ENCODE assay signal across 8 cellular contexts in the genomic region with DNA sequence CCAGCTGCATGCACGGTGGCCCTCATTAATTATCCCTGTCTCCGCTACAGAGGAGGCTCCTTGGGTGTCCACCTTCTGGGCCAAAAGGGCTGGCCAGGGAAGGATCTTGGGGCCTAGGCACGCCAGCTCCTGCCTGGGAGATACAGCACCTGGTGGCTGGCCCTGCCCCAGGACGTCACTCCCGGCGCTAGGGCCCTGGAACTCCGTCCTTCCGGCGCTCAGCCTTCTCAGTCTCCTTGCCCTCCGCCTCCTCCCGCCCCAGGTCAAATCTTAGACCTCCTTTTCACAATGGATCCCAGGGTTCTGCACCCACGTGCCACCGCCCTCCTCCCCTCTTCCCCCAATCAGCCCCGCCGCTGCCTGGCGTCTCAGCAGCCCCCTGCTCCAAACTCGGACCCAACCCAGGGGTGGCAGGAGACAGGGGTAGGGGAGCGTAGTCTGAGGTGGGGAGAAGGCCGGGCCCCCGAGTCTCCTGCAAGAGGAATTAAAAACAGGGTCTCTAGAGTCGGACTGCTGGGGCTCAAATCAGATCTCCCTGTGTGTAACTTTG. TPM values are rescaled to one million over a fixed set of nuclear protein-coding genes. Genes with fewer than 3 reads are reported as not detected.
DNase-seq lines count a peak whose midpoint lies in the region; ATAC-seq, FAIRE-seq and TF ChIP-seq lines count a peak whose summit lies in the region.

No MANE protein-coding gene starts in this region.

- peaks cover 35% of the 10 kb centered on the region for H3K4me1 ChIP-seq in NT2/D1 (ENCODE audit: insufficient read depth, insufficient read length)
- peaks cover 7 to 67% (median 60%) of the 10 kb centered on the region in 5 donors for H3K4me1 ChIP-seq in subcutaneous abdominal adipose tissue (ENCODE audit: control insufficient read depth in 5 of 5, insufficient read depth in 5 of 5, low read length in 5 of 5)

- DNase-seq in 8988T (peak; percentile 94), GM12892 (ENCODE audit: insufficient read length) (peak; percentile 73), NT2/D1 (ENCODE audit: low read depth, low spot score) (no peak), fibroblast of mammary gland (ENCODE audit: low read depth) (peak; percentile 51)
- peak; percentile 21 to 23 for DNase-seq in activated T-helper 1 cell treated with anti-CD3 and anti-CD28 coated beads, Interleukin-2, amount 50 U/mL, for 16 hours (ENCODE audit: low read depth in 1 of 2, low spot score in 1 of 2)
- peak; percentile 17 to 74 (median 36) for DNase-seq in naive thymus-derived CD8-positive, alpha-beta T cell

- POLR2A ChIA-PET in naive thymus-derived CD8-positive, alpha-beta T cell (lab: Charles Lee) = interaction anchor here (0.8 to 2.6 kb wide), 7 partner anchors 10 to 549 kb away, joined by 3 to 18 read pairs (median 4); a partner anchor contains a TSS

- H3K9me3 Mint-ChIP-seq in naive thymus-derived CD8-positive, alpha-beta T cell = no peaks in the 10 kb centered on the region

- peaks cover 45% of the 10 kb centered on the region for H3K36me3 ChIP-seq in NT2/D1 (ENCODE audit: insufficient read depth, insufficient read length, low read length)
- no peaks in the 10 kb centered on the region for H3K36me3 ChIP-seq in subcutaneous abdominal adipose tissue (ENCODE audit: control insufficient read depth in 5 of 5, insufficient read depth in 5 of 5, low read length in 5 of 5)

- H3K27me3 ChIP-seq in NT2/D1 (ENCODE audit: insufficient read depth, insufficient read length) = no peaks in the 10 kb centered on the region
- H3K27me3 ChIP-seq in subcutaneous abdominal adipose tissue (ENCODE audit: control insufficient read depth in 5 of 5, insufficient read depth in 4 of 5, low read length in 5 of 5) = no peaks in the 10 kb centered on the region

- peak overlapping the region; percentile 91 for H3K4me3 ChIP-seq in NT2/D1 (ENCODE audit: insufficient read length, low read depth)
- peak overlapping the region; percentile 96 for H3K4me3 ChIP-seq in fibroblast of mammary gland (ENCODE audit: control insufficient read depth, low read depth, low read length)
- H3K4me3 ChIP-seq in subcutaneous abdominal adipose tissue (ENCODE audit: low read depth in 1 of 5, low read length in 5 of 5) = peak overlapping the region; percentile 79 to 95 (median 90)

- H3K27ac Mint-ChIP-seq in naive thymus-derived CD8-positive, alpha-beta T cell = peak overlapping the region; percentile 51 to 92 (median 85)

- FAIRE-seq in GM12892 (lab: Jason Lieb, UNC) = peak; percentile 91

- peaks cover 18 to 55% (median 50%) of the 10 kb centered on the region in 4 donors for H3K4me1 Mint-ChIP-seq in naive thymus-derived CD8-positive, alpha-beta T cell

- ATAC-seq in HG02973 (IDR thresholded peaks at IDR 0.05; ENCODE audit: unreplicated experiment) = peak; percentile 44
- peak; percentile 41 to 55 for ATAC-seq in naive thymus-derived CD8-positive, alpha-beta T cell

- H3K4me3 Mint-ChIP-seq in naive thymus-derived CD8-positive, alpha-beta T cell = peak overlapping the region; percentile 88 to 95 (median 92)

- TF ChIP-seq POLR2A in GM12892 (IDR thresholded peaks at IDR 0.05; ENCODE audit: low read depth, low read length) = no peak

- H3K27me3 Mint-ChIP-seq in naive thymus-derived CD8-positive, alpha-beta T cell = no peaks in the 10 kb centered on the region

- H3K9me3 ChIP-seq in NT2/D1 (ENCODE audit: insufficient read depth, low read length) = no peaks in the 10 kb centered on the region
- no peaks in the 10 kb centered on the region for H3K9me3 ChIP-seq in subcutaneous abdominal adipose tissue (ENCODE audit: control insufficient read depth in 5 of 5, low read length in 5 of 5)

- H3K36me3 Mint-ChIP-seq in naive thymus-derived CD8-positive, alpha-beta T cell = no peaks in the 10 kb centered on the region

- H3K9ac ChIP-seq in NT2/D1 (ENCODE audit: insufficient read length, low read depth) (peak overlapping the region; percentile 99), subcutaneous abdominal adipose tissue (ENCODE audit: low read length in 5 of 5) (peak overlapping the region; percentile 12 to 91 (median 79))

- H3K27ac ChIP-seq in subcutaneous abdominal adipose tissue (ENCODE audit: low read depth, low read length) = peak overlapping the region; percentile 88

- TF ChIP-seq CTCF in fibroblast of mammary gland (conservative IDR thresholded peaks at IDR 0.05; ENCODE audit: control insufficient read depth, insufficient read depth, low read depth, low read length) = no peak

RNA-seq across cellular contexts. Expression of a gene that starts 0.9 kb away (rescaled TPM):
- polyA plus RNA-seq in GM12892 (2012; ENCODE audit: missing spikeins) = 126 TPM
- 10 to 100 TPM; 93.9 to 97.0 TPM for total RNA-seq in naive thymus-derived CD8-positive, alpha-beta T cell
- polyA plus RNA-seq in naive thymus-derived CD8-positive, alpha-beta T cell = 10 to 100 TPM; 51.1 to 73.1 (median 69.7) TPM
